ENCODE assay signal across 21 cellular contexts in genomic region chr12:32257695-32258496, GRCh38.
"Had no signal": no experiment of that assay in that cellular context is flagged by ENCODE, and none has a peak within 500 bp of the region (broad histone marks: within the 10 kb centered on the region; RNA-seq: fewer than 3 reads in every experiment).

No MANE protein-coding gene starts in this region.

- H3K4me3 ChIP-seq: coronary artery, esophagus muscularis mucosa, gastrocnemius medialis, ovary, prostate gland, stomach, suprapubic skin, transverse colon, uterus had no signal

- H3K27ac ChIP-seq: coronary artery, esophagus muscularis mucosa, gastrocnemius medialis, ovary, prostate gland, stomach, suprapubic skin, transverse colon, uterus, VCaP had no signal

- H3K36me3 ChIP-seq: gastrocnemius medialis, ovary, prostate gland, stomach, suprapubic skin, transverse colon, uterus had no signal

- H3K4me3 Mint-ChIP-seq: natural killer cell; T-cell; T-helper 2 cell treated with Interferon-gamma antibody and Interleukin-4, amounts not matched to agents 5 μg/mL and 100 μg/mL, for 36 hours had no signal

- H3K9me3 ChIP-seq: gastrocnemius medialis, ovary, prostate gland, suprapubic skin, transverse colon, uterus had no signal

- DNase-seq: activated CD4-positive, alpha-beta T cell treated with anti-CD3 and anti-CD28 coated beads, Interleukin-2, amount 50 U/mL, for 4 hours; activated gamma-delta T cell; cerebellar nuclear complex; gastrocnemius medialis; head of caudate nucleus; hypothalamus; left cardiac atrium; midbrain; natural killer cell; ovary; stimulated activated CD4-positive, alpha-beta T cell treated with anti-CD3 and anti-CD28 coated beads, Interleukin-4, amount 100 ng/mL, for 24 hours; stomach; T-cell; transverse colon; uterus had no signal

- H3K27me3 ChIP-seq: esophagus muscularis mucosa, gastrocnemius medialis, ovary, stomach, suprapubic skin, transverse colon, uterus had no signal

- H3K27me3 Mint-ChIP-seq: T-cell had no signal

- ATAC-seq: gastrocnemius medialis, left cardiac atrium, natural killer cell, T-cell had no signal

- H3K9me3 Mint-ChIP-seq: natural killer cell, T-cell had no signal

- H3K27ac Mint-ChIP-seq: natural killer cell; T-cell; T-helper 2 cell treated with Interferon-gamma antibody and Interleukin-4, amounts not matched to agents 5 μg/mL and 100 μg/mL, for 36 hours had no signal

- H3K36me3 Mint-ChIP-seq: natural killer cell had no signal

- H3K4me1 ChIP-seq: esophagus muscularis mucosa, gastrocnemius medialis, prostate gland, stomach, suprapubic skin, transverse colon, uterus had no signal
